ENCODE assay signal across 12 cellular contexts in the genomic region with DNA sequence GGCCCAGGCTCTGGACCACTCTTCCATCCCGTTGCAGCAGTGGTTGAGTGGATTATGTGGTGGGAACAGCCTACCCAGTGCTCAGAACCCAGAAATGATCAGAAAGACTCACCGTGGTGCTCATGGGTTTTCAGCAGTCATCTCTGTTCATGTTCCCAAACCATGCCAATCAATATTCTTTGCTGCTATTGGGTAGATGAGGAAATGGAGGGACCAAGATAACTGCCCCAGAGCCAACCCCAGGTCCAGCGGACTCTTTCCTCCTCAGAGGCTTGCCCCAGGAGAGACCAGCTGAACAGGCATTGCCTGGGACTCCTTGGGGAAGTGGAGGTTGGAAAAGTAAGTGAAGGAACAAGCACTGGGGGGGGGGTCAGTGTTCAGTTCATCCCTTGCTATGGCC.
"Had no signal": no experiment of that assay in that cellular context is flagged by ENCODE, and none has a peak within 500 bp of the region (broad histone marks: within the 10 kb centered on the region; RNA-seq: fewer than 3 reads in every experiment).

No MANE protein-coding gene starts in this region.

- H3K4me3 Mint-ChIP-seq: neural crest cell had no signal

- FAIRE-seq: pancreas had no signal

- H3K36me3 ChIP-seq: heart right ventricle, pancreas, SJCRH30, transverse colon had no signal

- H3K27me3 ChIP-seq: heart right ventricle, pancreas, SJCRH30, transverse colon had no signal

- H3K4me1 ChIP-seq: foreskin keratinocyte had no signal

- H3K9me3 ChIP-seq: heart right ventricle, pancreas, SJCRH30, transverse colon had no signal

- H3K36me3 Mint-ChIP-seq: activated naive CD4-positive, alpha-beta T cell treated with anti-CD3 and anti-CD28 coated beads, Interleukin-2, amount 50 U/mL, for 72 hours had no signal

- H3K9me3 Mint-ChIP-seq: activated naive CD4-positive, alpha-beta T cell treated with anti-CD3 and anti-CD28 coated beads, Interleukin-2, amount 50 U/mL, for 72 hours; neural crest cell had no signal

- DNase-seq: activated CD4-positive, alpha-beta T cell treated with anti-CD3 and anti-CD28 coated beads for 48 hours; activated CD8-positive, alpha-beta memory T cell treated with anti-CD3 and anti-CD28 coated beads for 24 hours; foreskin keratinocyte; islet precursor cell; mammary epithelial cell; SJCRH30; stimulated activated CD4-positive, alpha-beta T cell treated with anti-CD3 and anti-CD28 coated beads, Interleukin-4, amount 100 ng/mL, for 24 hours; transverse colon had no signal

- H3K27ac ChIP-seq: foreskin keratinocyte, pancreas, transverse colon had no signal

- H3K4me3 ChIP-seq: heart right ventricle, pancreas, SJCRH30, transverse colon had no signal
